In genomic region chr10:33955676-33956075, GRCh38 we compare ENCODE assay signal across 22 cellular contexts.
DNase-seq lines count a peak whose midpoint lies in the region; ATAC-seq and TF ChIP-seq lines count a peak whose summit lies in the region.
"Had no signal": no experiment of that assay in that cellular context is flagged by ENCODE, and none has a peak within 500 bp of the region (broad histone marks: within the 10 kb centered on the region; RNA-seq: fewer than 3 reads in every experiment).

No MANE protein-coding gene starts in this region.

- no peaks in the 10 kb centered on the region for H3K9me2 ChIP-seq in PC-9 (ENCODE audit: insufficient read depth)

- ATAC-seq in left lobe of liver (no peak), HG02759 (IDR thresholded peaks at IDR 0.05; ENCODE audit: unreplicated experiment) (no peak)
- ATAC-seq: Panc1 had no signal

- peaks cover 10% of the 10 kb centered on the region for H3K4me1 Mint-ChIP-seq in Calu3 (ENCODE audit: low read depth, unreplicated experiment)
- H3K4me1 Mint-ChIP-seq: CD14-positive monocyte; CD8-positive, alpha-beta memory T cell had no signal

- H3K36me3 ChIP-seq in MG63 = no peaks in the 10 kb centered on the region
- no peaks in the 10 kb centered on the region for H3K36me3 ChIP-seq in mammary epithelial cell (ENCODE audit: insufficient read depth, low read length)
- no peaks in the 10 kb centered on the region for H3K36me3 ChIP-seq in PC-9 (ENCODE audit: low read depth)
- H3K36me3 ChIP-seq: BE2C had no signal

- peak overlapping the region; percentile 21 for H3K27ac Mint-ChIP-seq in Calu3 (ENCODE audit: unreplicated experiment)
- H3K27ac Mint-ChIP-seq: CD14-positive monocyte had no signal

- no peaks in the 10 kb centered on the region for H3K4me1 ChIP-seq in mammary epithelial cell (ENCODE audit: insufficient read depth, low read length)
- no peaks in the 10 kb centered on the region for H3K4me1 ChIP-seq in PC-9 (replicated peaks; ENCODE audit: insufficient read depth)
- H3K4me1 ChIP-seq: BE2C had no signal

- CTCF ChIA-PET in Calu3 (lab: Charles Lee) = no interaction called here
- CTCF ChIA-PET in mammary epithelial cell (lab: Charles Lee; ENCODE audit: low non-redundant PET) = no interaction called here
- CTCF ChIA-PET in PC-9 (lab: Charles Lee) = no interaction called here

- no peaks in the 10 kb centered on the region for H3F3A ChIP-seq in PC-9 (ENCODE audit: insufficient read depth, low read depth)

- no peaks in the 10 kb centered on the region for H3K27me3 Mint-ChIP-seq in Calu3 (ENCODE audit: unreplicated experiment)
- H3K27me3 Mint-ChIP-seq: CD8-positive, alpha-beta memory T cell had no signal

- H3K27ac ChIP-seq in mammary epithelial cell (ENCODE audit: insufficient read depth, low read depth, low read length) = no peak overlapping the region
- H3K27ac ChIP-seq in PC-9 = no peak overlapping the region
- H3K27ac ChIP-seq: HL-60, RWPE1 had no signal

- POLR2A ChIA-PET in PC-9 (lab: Charles Lee; ENCODE audit: unreplicated experiment) = no interaction called here

- no TSS peak for BruUV-seq in Calu3 (replicated peaks; lab: Mats Ljungman, UMichigan)
- no TSS peak for BruUV-seq in mammary epithelial cell (replicated peaks; lab: Mats Ljungman, UMichigan)
- no TSS peak for BruUV-seq in PC-9 (replicated peaks; lab: Mats Ljungman, UMichigan)

- H3K36me3 Mint-ChIP-seq in Calu3 (ENCODE audit: insufficient read depth, unreplicated experiment) = no peaks in the 10 kb centered on the region
- H3K36me3 Mint-ChIP-seq: CD14-positive monocyte; CD8-positive, alpha-beta memory T cell had no signal

- no peak for DNase-seq in Calu3
- peak; percentile 13 for DNase-seq in MG63
- peak; percentile 9 for DNase-seq in mammary epithelial cell
- DNase-seq in fibroblast of pulmonary artery (ENCODE audit: low read depth) = peak; percentile 44
- DNase-seq in NCI-H774 (lab: John Stamatoyannopoulos, UW) = no peak
- DNase-seq in PC-9 = no peak
- DNase-seq in left lobe of liver (ENCODE audit: low spot score) = no peak
- DNase-seq: 8988T; ACHN; BE2C; CD8-positive, alpha-beta memory T cell; Karpas-422; NCI-H1105 treated with DMSO at 0.1 percent for 48 hours; NCI-H2029; NCI-H446 treated with DMSO at 0.1 percent for 48 hours; NCI-H526; SHP77 had no signal

- H3K27me3 ChIP-seq in MG63 (no peaks in the 10 kb centered on the region), mammary epithelial cell (ENCODE audit: insufficient read depth, low read length) (no peaks in the 10 kb centered on the region), PC-9 (ENCODE audit: insufficient read depth, low read depth) (no peaks in the 10 kb centered on the region)
- H3K27me3 ChIP-seq: BE2C had no signal

- dilution Hi-C loops in mammary epithelial cell (cut with HindIII; ENCODE audit: low sequenced_read_pairs) = no loop called here

- H3K4me3 Mint-ChIP-seq in Calu3 (ENCODE audit: low read depth, unreplicated experiment) = no peak overlapping the region
- H3K4me3 Mint-ChIP-seq: CD14-positive monocyte; CD8-positive, alpha-beta memory T cell had no signal

- TF ChIP-seq CTCF in Calu3 (IDR thresholded peaks at IDR 0.05; ENCODE audit: unreplicated experiment) (no peak), mammary epithelial cell (conservative IDR thresholded peaks at IDR 0.05 in 1 of 2, IDR thresholded peaks at IDR 0.05 in 1 of 2; ENCODE audit: extremely low read depth in 1 of 2, insufficient read depth in 1 of 2, low read depth in 1 of 2, low read length in 2 of 2) (no peak), fibroblast of pulmonary artery (IDR thresholded peaks at IDR 0.05; ENCODE audit: low read length, missing control alignments) (no peak), PC-9 (conservative IDR thresholded peaks at IDR 0.05) (no peak)

- H4K20me1 ChIP-seq in mammary epithelial cell (ENCODE audit: insufficient read depth, low read length) (no peaks in the 10 kb centered on the region), PC-9 (ENCODE audit: insufficient read depth) (no peaks in the 10 kb centered on the region)

- intact Hi-C loops in Calu3 (cut with micrococcal nuclease; ENCODE audit: unreplicated experiment) = no loop called here
- intact Hi-C loops in mammary epithelial cell (cut with micrococcal nuclease) = no loop called here
- intact Hi-C loops in PC-9 (cut with micrococcal nuclease; ENCODE audit: unreplicated experiment) = no loop called here

- in situ Hi-C loops in mammary epithelial cell (cut with MboI; ENCODE audit: low sequenced_read_pairs in 2 of 2) = no loop called here

- WGBS in mammary epithelial cell (ENCODE audit: low coverage, missing lambda C conversion rate) = 22% methylated on average over 1 of the region's 1 CpG

- no peaks in the 10 kb centered on the region for H3K79me2 ChIP-seq in mammary epithelial cell (ENCODE audit: insufficient read depth, low read length)
- H3K79me2 ChIP-seq in PC-9 (ENCODE audit: low read depth) = no peaks in the 10 kb centered on the region

- H3K9me3 Mint-ChIP-seq in Calu3 (ENCODE audit: low read depth, unreplicated experiment) = no peaks in the 10 kb centered on the region
- H3K9me3 Mint-ChIP-seq: CD8-positive, alpha-beta memory T cell had no signal

- H3K4me3 ChIP-seq in MG63 (no peak overlapping the region), mammary epithelial cell (replicated peaks in 1 of 3; ENCODE audit: insufficient read depth in 1 of 3, low read depth in 2 of 3, low read length in 3 of 3) (no peak overlapping the region), fibroblast of pulmonary artery (replicated peaks; ENCODE audit: low read depth, low read length) (no peak overlapping the region), PC-9 (no peak overlapping the region)

- H3K4me2 ChIP-seq in mammary epithelial cell (ENCODE audit: insufficient read depth, low read depth, low read length) (no peak overlapping the region), PC-9 (no peak overlapping the region)

- H2AFZ ChIP-seq in mammary epithelial cell (ENCODE audit: low read depth, low read length) (peak overlapping the region; percentile 21), PC-9 (no peak overlapping the region)

- H3K9ac ChIP-seq in mammary epithelial cell (ENCODE audit: insufficient read depth, low read length) = no peak overlapping the region

- peaks cover 4% of the 10 kb centered on the region; the same call in 1 of the 2 replicates for H3K9me3 ChIP-seq in MG63
- no peaks in the 10 kb centered on the region for H3K9me3 ChIP-seq in mammary epithelial cell (replicated peaks; ENCODE audit: insufficient read depth, low read length)
- H3K9me3 ChIP-seq in PC-9 (ENCODE audit: insufficient read depth, low read depth) = no peaks in the 10 kb centered on the region
- H3K9me3 ChIP-seq: BE2C had no signal

Comparison
In these comparisons a context has a peak if more than half of its experiments do, and no peak if none do; other contexts are left out.
1. DNase-seq: peak in MG63 (single experiment), mammary epithelial cell (single experiment) and fibroblast of pulmonary artery (single experiment); none in Calu3 (single experiment), NCI-H774 (single experiment), PC-9 (0 of 2) and left lobe of liver (single experiment).